Comparison of ENCODE assay signal across 16 cellular contexts in the genomic region with DNA sequence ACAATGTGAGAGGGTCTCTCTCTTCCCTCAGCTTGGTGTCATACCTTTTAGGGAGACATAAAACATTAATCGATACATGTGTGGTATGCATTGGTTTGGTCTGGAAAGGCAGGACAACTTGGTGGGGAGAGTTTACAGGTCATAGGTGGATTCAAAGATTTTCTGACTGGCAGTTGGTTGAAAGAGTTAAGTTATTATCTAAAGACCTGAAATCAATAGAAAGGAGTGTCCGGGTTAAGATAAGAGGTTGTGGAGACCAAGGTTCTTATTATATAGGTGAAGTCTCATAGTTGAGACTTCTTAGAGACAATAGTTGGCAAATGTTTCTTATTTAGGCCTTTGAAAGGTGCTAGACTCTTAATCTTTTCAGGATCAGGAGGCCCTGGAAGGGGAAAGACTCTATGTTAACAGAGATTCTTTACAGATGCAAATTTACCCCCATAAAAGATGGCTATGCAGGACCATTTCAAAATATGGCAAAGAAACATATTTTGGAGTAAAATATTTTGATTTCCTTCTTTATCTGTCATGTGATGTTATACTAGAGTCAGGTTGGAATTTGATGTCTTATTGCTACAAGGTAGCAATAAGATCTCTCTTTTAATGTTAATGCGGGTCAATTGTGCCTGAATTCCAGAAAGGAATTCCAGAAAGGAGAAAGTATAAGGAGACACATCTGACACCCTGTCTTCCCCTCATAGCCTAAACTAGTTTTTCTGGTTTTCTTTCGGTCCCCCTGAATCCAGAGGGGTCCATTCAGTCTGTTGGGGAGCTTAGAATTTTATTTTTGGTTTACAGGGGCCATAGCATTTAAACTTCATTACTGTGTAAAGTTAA. TPM values are rescaled to one million over a fixed set of nuclear protein-coding genes. Genes with fewer than 3 reads are reported as not detected.
A peak's percentile ranks its signal among the peaks of the same experiment; 100 is the strongest.
DNase-seq lines count a peak whose midpoint lies in the region; ATAC-seq, FAIRE-seq and TF ChIP-seq lines count a peak whose summit lies in the region.
"Had no signal": no experiment of that assay in that cellular context is flagged by ENCODE, and none has a peak within 500 bp of the region (broad histone marks: within the 10 kb centered on the region; RNA-seq: fewer than 3 reads in every experiment).

No MANE protein-coding gene starts in this region.

- H3K27ac Mint-ChIP-seq in GM23338 (peak overlapping the region; percentile 32), WTC11 (peak overlapping the region; percentile 75), type B pancreatic cell (peak overlapping the region; percentile 10)
- H3K27ac Mint-ChIP-seq: CD8-positive, alpha-beta T cell had no signal

- H3K4me1 ChIP-seq in GM23338 (ENCODE audit: insufficient read depth) (peaks cover 36% of the 10 kb centered on the region), iPS-20b (ENCODE audit: insufficient read depth, low read length) (peaks cover 35% of the 10 kb centered on the region), spleen (peaks cover under 1 to 11% (median 4%) of the 10 kb centered on the region in 6 donors)
- H3K4me1 ChIP-seq: SJSA1 had no signal

- H3K27me3 ChIP-seq in GM23338 (ENCODE audit: insufficient read depth), result no peaks in the 10 kb centered on the region
- H3K27me3 ChIP-seq in iPS-20b (ENCODE audit: insufficient read depth, low read length), result no peaks in the 10 kb centered on the region
- no peaks in the 10 kb centered on the region for H3K27me3 ChIP-seq in H7 (ENCODE audit: control insufficient read depth, insufficient read depth, low read length)
- peaks cover 0 to 4% (median 0%) of the 10 kb centered on the region in 7 donors for H3K27me3 ChIP-seq in spleen (replicated peaks in 1 of 7)
- H3K27me3 ChIP-seq: SJSA1 had no signal

- H4K20me1 ChIP-seq in GM23338 (replicated peaks; ENCODE audit: insufficient read depth), result no peaks in the 10 kb centered on the region

- no peaks in the 10 kb centered on the region for H3K36me3 ChIP-seq in GM23338 (ENCODE audit: insufficient read depth)
- H3K36me3 ChIP-seq in iPS-20b (ENCODE audit: insufficient read depth, low read depth, low read length), result no peaks in the 10 kb centered on the region
- H3K36me3 ChIP-seq in H7 (replicated peaks; ENCODE audit: control insufficient read depth, insufficient read depth, low read length), result no peaks in the 10 kb centered on the region
- no peaks in the 10 kb centered on the region for H3K36me3 ChIP-seq in spleen
- H3K36me3 ChIP-seq: HAP-1, SJSA1 had no signal

- ATAC-seq in GM23338 (no peak; the same call in 2 of the 3 replicates), WTC11 (peak; percentile 16; the same call in 1 of the 2 replicates)
- ATAC-seq: CD8-positive, alpha-beta T cell had no signal

- H3K9me3 ChIP-seq in iPS-20b (ENCODE audit: insufficient read depth, low read depth, low read length) (no peaks in the 10 kb centered on the region), spleen (no peaks in the 10 kb centered on the region)
- H3K9me3 ChIP-seq: SJSA1 had no signal

- WGBS in spleen, 5 donors, result 82 to 97% (median 88%) methylated on average over 4 of the region's 4 CpGs

- H3K4me3 ChIP-seq in GM23338 (0 out of 2 replicates have a peak overlapping the region, but pooled peaks have one; percentile 0), iPS-20b (ENCODE audit: low read length) (peak overlapping the region; percentile 12; the same call in 1 of the 2 replicates), H7 (ENCODE audit: insufficient read depth, low read depth, low read length) (no peak overlapping the region), spleen (no peak overlapping the region)
- H3K4me3 ChIP-seq: HAP-1, SJSA1 had no signal

- H2AFZ ChIP-seq in GM23338, result peak overlapping the region; percentile 30; the same call in 1 of the 2 replicates

- peak overlapping the region; percentile 90 for H3K27ac ChIP-seq in GM23338 (ENCODE audit: low read depth)
- no peak overlapping the region for H3K27ac ChIP-seq in iPS-20b (ENCODE audit: low read length)
- H3K27ac ChIP-seq in spleen, result no peak overlapping the region
- H3K27ac ChIP-seq: RWPE1, SJSA1 had no signal

- CTCF ChIA-PET in WTC11 (lab: Charles Lee), result interaction anchor here (0.8 to 1.4 kb wide), 4 partner anchors 12 to 177 kb away, joined by 3 to 4 read pairs (median 3); no protein-coding TSS in a partner anchor

- intact Hi-C loops in spleen (cut with DNase I; ENCODE audit: low total_unique reads), result loop anchor here (10.0 kb wide), 1 partner anchor 143 kb away; no protein-coding TSS in a partner anchor

- H3K9me3 Mint-ChIP-seq in GM23338 (peaks cover 16% of the 10 kb centered on the region), WTC11 (peaks cover 32% of the 10 kb centered on the region), type B pancreatic cell (no peaks in the 10 kb centered on the region)
- H3K9me3 Mint-ChIP-seq: CD8-positive, alpha-beta T cell had no signal

- H3K4me2 ChIP-seq in GM23338, result peak overlapping the region; percentile 53

- H3K79me2 ChIP-seq in GM23338 (replicated peaks; ENCODE audit: insufficient read depth), result no peaks in the 10 kb centered on the region

- H3K4me3 Mint-ChIP-seq in GM23338 (0 out of 3 replicates have a peak overlapping the region, but pooled peaks have one; percentile 12), WTC11 (0 out of 2 replicates have a peak overlapping the region, but pooled peaks have one; percentile 5), type B pancreatic cell (no peak overlapping the region)
- H3K4me3 Mint-ChIP-seq: CD8-positive, alpha-beta T cell had no signal

- POLR2A ChIA-PET in WTC11 (lab: Charles Lee), result interaction anchor here (0.6 kb wide), 1 partner anchor 775 kb away, joined by 6 read pairs; no protein-coding TSS in a partner anchor

- no peak for TF ChIP-seq POLR2A in H54 (IDR thresholded peaks at IDR 0.05; ENCODE audit: low read depth, low read length)
- no peak for TF ChIP-seq POLR2A in spleen (IDR thresholded peaks at IDR 0.05)

- H3K27me3 Mint-ChIP-seq in GM23338 (ENCODE audit: insufficient read depth, low read depth, poor library complexity), result peaks cover 15% of the 10 kb centered on the region
- no peaks in the 10 kb centered on the region for H3K27me3 Mint-ChIP-seq in WTC11 (ENCODE audit: low read depth)
- H3K27me3 Mint-ChIP-seq in type B pancreatic cell, result no peaks in the 10 kb centered on the region

- no peaks in the 10 kb centered on the region for H3K9me2 ChIP-seq in GM23338 (ENCODE audit: insufficient read depth)

- no peak overlapping the region for H3K9ac ChIP-seq in iPS-20b (ENCODE audit: low read depth, low read length)

- H3K36me3 Mint-ChIP-seq in GM23338 (ENCODE audit: low read depth) (peaks cover 29% of the 10 kb centered on the region), WTC11 (peaks cover 26% of the 10 kb centered on the region), type B pancreatic cell (no peaks in the 10 kb centered on the region)
- H3K36me3 Mint-ChIP-seq: CD8-positive, alpha-beta T cell had no signal

- peak; percentile 61 for DNase-seq in GM23338 (ENCODE audit: low spot score)
- DNase-seq in WTC11 (ENCODE audit: low spot score), result no peak
- no peak for DNase-seq in type B pancreatic cell (ENCODE audit: extremely low spot score, unreplicated experiment)
- no peak for DNase-seq in H7
- DNase-seq in H54 (ENCODE audit: insufficient read length, low spot score), result no peak
- no peak for DNase-seq in spleen
- DNase-seq: ACHN, NCI-H146, NCI-H2081 treated with DMSO at 0.1 percent for 48 hours, NCI-H2227 treated with DMSO at 0.1 percent for 48 hours, NCI-H526 had no signal

- no peak for TF ChIP-seq CTCF in GM23338 (conservative IDR thresholded peaks at IDR 0.05; ENCODE audit: low read depth in 2 of 2)
- TF ChIP-seq CTCF in WTC11 (IDR thresholded peaks at IDR 0.05), result no peak
- no peak for TF ChIP-seq CTCF in type B pancreatic cell (conservative IDR thresholded peaks at IDR 0.05)
- TF ChIP-seq CTCF in spleen (IDR thresholded peaks at IDR 0.05 in 8 of 11, conservative IDR thresholded peaks at IDR 0.05 in 3 of 11), result no peak

- H3F3A ChIP-seq in GM23338 (replicated peaks; ENCODE audit: low read depth), result no peaks in the 10 kb centered on the region

- FAIRE-seq in H54 (lab: Jason Lieb, UNC), result no peak

- H3K4me1 Mint-ChIP-seq in GM23338 (peaks cover 43% of the 10 kb centered on the region), WTC11 (peaks cover 53% of the 10 kb centered on the region), type B pancreatic cell (ENCODE audit: unreplicated experiment) (peaks cover 38% of the 10 kb centered on the region)

TF ChIP-seq in GM23338, 12 proteins besides CTCF, POLR2A, EP300 and RAD21 (continues in another document):
- TF ChIP-seq ZNF331 (CRISPR knock-in tag; IDR thresholded peaks at IDR 0.05; ENCODE audit: low read depth) (no peak), JUNB (IDR thresholded peaks at IDR 0.05; ENCODE audit: unreplicated experiment) (no peak)
- TF ChIP-seq, protein P1, sequence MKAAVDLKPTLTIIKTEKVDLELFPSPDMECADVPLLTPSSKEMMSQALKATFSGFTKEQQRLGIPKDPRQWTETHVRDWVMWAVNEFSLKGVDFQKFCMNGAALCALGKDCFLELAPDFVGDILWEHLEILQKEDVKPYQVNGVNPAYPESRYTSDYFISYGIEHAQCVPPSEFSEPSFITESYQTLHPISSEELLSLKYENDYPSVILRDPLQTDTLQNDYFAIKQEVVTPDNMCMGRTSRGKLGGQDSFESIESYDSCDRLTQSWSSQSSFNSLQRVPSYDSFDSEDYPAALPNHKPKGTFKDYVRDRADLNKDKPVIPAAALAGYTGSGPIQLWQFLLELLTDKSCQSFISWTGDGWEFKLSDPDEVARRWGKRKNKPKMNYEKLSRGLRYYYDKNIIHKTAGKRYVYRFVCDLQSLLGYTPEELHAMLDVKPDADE (IDR thresholded peaks at IDR 0.05), result no peak

TF ChIP-seq in WTC11, 78 proteins besides CTCF, POLR2A, EP300 and RAD21 (continues in another document):
- no peak for TF ChIP-seq ETV6 (CRISPR knock-in tag; IDR thresholded peaks at IDR 0.05)

RNA-seq across cellular contexts. Expression of a gene that starts 59.2 kb away (rescaled TPM):
- total RNA-seq in GM23338 (2014; rRNA removed; shearing (Covaris generic)), result 15.3 and 20.8 TPM in 2 replicates
- polyA plus RNA-seq in GM23338 (2016; fragmentation: Nextera tagmentation; extraction: Ambion mirVana) (8.1 TPM in 2 replicates), spleen (10 to 100 TPM in 2 of 3 donors, 1 to 10 TPM in 1; 6.7 to 14.1 (median 12.5) TPM)
- total RNA-seq in WTC11 (2021) (6.6 to 9.4 TPM (median 9.1 TPM) in 3 replicates), type B pancreatic cell (ENCODE audit: low replicate concordance) (2.6 and 21.5 TPM in 2 replicates), spleen (10 to 100 TPM; 14.4 to 19.6 (median 15.9) TPM)
- total RNA-seq in H7 (2014; rRNA removed; shearing (Covaris generic)), result 7.9 and 13.1 TPM in 2 replicates

Comparison
In these comparisons a context has a peak if more than half of its experiments do, and no peak if none do; other contexts are left out.
1. H3K4me3 ChIP-seq: peak in GM23338 (single experiment) and iPS-20b (single experiment); none in H7 (single experiment) and spleen (0 of 8).
2. H3K27ac Mint-ChIP-seq: peak in every context shown above with its lines; median percentile 75 in WTC11; 32 in GM23338; 10 in type B pancreatic cell.